1 cellular context compared by ENCODE assay signal in the genomic region with DNA sequence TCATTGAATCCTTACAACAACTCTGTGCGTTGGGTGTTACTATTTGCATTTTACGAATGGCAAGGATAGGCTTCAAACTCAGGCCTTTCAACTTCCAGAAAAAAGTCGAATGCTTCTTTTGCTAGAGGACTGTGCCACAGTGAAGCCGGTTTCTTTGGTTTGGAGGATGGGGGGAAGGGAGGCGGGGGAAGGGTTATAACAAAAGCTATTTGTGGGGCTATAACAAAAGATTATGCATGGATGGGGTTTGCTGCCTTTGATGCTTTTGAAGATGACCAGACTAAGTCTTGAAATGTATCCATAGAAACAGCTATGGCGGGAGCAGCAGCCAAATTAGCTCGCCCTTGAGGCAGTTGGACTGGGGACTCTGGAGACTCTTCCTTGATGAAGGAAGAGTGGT.
TF ChIP-seq lines count a peak whose summit lies in the region.

No MANE protein-coding gene starts in this region.

TF ChIP-seq in GM23338, 12 proteins besides CTCF, POLR2A, EP300 and RAD21 (continued from another document):
- TF ChIP-seq, protein P1, sequence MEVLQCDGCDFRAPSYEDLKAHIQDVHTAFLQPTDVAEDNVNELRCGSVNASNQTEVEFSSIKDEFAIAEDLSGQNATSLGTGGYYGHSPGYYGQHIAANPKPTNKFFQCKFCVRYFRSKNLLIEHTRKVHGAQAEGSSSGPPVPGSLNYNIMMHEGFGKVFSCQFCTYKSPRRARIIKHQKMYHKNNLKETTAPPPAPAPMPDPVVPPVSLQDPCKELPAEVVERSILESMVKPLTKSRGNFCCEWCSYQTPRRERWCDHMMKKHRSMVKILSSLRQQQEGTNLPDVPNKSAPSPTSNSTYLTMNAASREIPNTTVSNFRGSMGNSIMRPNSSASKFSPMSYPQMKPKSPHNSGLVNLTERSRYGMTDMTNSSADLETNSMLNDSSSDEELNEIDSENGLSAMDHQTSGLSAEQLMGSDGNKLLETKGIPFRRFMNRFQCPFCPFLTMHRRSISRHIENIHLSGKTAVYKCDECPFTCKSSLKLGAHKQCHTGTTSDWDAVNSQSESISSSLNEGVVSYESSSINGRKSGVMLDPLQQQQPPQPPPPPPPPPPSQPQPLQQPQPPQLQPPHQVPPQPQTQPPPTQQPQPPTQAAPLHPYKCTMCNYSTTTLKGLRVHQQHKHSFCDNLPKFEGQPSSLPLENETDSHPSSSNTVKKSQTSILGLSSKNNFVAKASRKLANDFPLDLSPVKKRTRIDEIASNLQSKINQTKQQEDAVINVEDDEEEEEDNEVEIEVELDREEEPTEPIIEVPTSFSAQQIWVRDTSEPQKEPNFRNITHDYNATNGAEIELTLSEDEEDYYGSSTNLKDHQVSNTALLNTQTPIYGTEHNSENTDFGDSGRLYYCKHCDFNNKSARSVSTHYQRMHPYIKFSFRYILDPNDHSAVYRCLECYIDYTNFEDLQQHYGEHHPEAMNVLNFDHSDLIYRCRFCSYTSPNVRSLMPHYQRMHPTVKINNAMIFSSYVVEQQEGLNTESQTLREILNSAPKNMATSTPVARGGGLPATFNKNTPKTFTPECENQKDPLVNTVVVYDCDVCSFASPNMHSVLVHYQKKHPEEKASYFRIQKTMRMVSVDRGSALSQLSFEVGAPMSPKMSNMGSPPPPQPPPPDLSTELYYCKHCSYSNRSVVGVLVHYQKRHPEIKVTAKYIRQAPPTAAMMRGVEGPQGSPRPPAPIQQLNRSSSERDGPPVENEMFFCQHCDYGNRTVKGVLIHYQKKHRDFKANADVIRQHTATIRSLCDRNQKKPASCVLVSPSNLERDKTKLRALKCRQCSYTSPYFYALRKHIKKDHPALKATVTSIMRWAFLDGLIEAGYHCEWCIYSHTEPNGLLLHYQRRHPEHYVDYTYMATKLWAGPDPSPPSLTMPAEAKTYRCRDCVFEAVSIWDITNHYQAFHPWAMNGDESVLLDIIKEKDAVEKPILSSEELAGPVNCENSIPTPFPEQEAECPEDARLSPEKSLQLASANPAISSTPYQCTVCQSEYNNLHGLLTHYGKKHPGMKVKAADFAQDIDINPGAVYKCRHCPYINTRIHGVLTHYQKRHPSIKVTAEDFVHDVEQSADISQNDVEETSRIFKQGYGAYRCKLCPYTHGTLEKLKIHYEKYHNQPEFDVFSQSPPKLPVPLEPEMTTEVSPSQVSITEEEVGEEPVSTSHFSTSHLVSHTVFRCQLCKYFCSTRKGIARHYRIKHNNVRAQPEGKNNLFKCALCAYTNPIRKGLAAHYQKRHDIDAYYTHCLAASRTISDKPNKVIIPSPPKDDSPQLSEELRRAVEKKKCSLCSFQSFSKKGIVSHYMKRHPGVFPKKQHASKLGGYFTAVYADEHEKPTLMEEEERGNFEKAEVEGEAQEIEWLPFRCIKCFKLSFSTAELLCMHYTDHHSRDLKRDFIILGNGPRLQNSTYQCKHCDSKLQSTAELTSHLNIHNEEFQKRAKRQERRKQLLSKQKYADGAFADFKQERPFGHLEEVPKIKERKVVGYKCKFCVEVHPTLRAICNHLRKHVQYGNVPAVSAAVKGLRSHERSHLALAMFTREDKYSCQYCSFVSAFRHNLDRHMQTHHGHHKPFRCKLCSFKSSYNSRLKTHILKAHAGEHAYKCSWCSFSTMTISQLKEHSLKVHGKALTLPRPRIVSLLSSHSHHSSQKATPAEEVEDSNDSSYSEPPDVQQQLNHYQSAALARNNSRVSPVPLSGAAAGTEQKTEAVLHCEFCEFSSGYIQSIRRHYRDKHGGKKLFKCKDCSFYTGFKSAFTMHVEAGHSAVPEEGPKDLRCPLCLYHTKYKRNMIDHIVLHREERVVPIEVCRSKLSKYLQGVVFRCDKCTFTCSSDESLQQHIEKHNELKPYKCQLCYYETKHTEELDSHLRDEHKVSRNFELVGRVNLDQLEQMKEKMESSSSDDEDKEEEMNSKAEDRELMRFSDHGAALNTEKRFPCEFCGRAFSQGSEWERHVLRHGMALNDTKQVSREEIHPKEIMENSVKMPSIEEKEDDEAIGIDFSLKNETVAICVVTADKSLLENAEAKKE (CRISPR knock-in tag; IDR thresholded peaks at IDR 0.05): no peak
- no peak for TF ChIP-seq NANOG (IDR thresholded peaks at IDR 0.05; ENCODE audit: borderline replicate concordance)
TF ChIP-seq in GM23338: peak in this region for 0.
